Comparison of ENCODE assay signal across 12 cellular contexts in genomic region chr4:113682730-113683129, GRCh38.
DNase-seq lines count a peak whose midpoint lies in the region; ATAC-seq and TF ChIP-seq lines count a peak whose summit lies in the region.
"Had no signal": no experiment of that assay in that cellular context is flagged by ENCODE, and none has a peak within 500 bp of the region (broad histone marks: within the 10 kb centered on the region; RNA-seq: fewer than 3 reads in every experiment).

No MANE protein-coding gene starts in this region.

- H3K4me1 ChIP-seq in left ventricle myocardium inferior, result peaks cover 72% of the 10 kb centered on the region
- peaks cover 0 to 26% (median 24%) of the 10 kb centered on the region in 5 donors for H3K4me1 ChIP-seq in subcutaneous abdominal adipose tissue (ENCODE audit: control insufficient read depth in 5 of 5, insufficient read depth in 5 of 5, low read length in 5 of 5)
- peaks cover 17% of the 10 kb centered on the region for H3K4me1 ChIP-seq in testis
- H3K4me1 ChIP-seq in suprapubic skin, result peaks cover 23% of the 10 kb centered on the region

- H3K27ac ChIP-seq in left ventricle myocardium inferior (replicated peaks) (peak overlapping the region; percentile 83), subcutaneous abdominal adipose tissue (ENCODE audit: low read depth, low read length) (peak overlapping the region; percentile 73), testis (peak overlapping the region in 1 of 2 donors; percentile 77), suprapubic skin (no peak overlapping the region)
- H3K27ac ChIP-seq: PC-9 had no signal

- no peak overlapping the region for H3K9ac ChIP-seq in subcutaneous abdominal adipose tissue (ENCODE audit: low read length in 5 of 5)

- intact Hi-C loops in left ventricle myocardium inferior (cut with micrococcal nuclease), result no loop called here
- intact Hi-C loops in left ventricle myocardium superior (cut with micrococcal nuclease), result no loop called here
- intact Hi-C loops in testis (cut with DNase I; ENCODE audit: low total_unique reads), result no loop called here

- 93 to 100% methylated on average over 1 of the region's 1 CpG for WGBS in testis, 2 donors
- WGBS in suprapubic skin, result 65% methylated on average over 1 of the region's 1 CpG

- H3K4me3 ChIP-seq in left ventricle myocardium inferior, result no peak overlapping the region
- H3K4me3 ChIP-seq in subcutaneous abdominal adipose tissue (ENCODE audit: low read depth in 1 of 5, low read length in 5 of 5), result no peak overlapping the region
- no peak overlapping the region for H3K4me3 ChIP-seq in testis
- no peak overlapping the region for H3K4me3 ChIP-seq in suprapubic skin
- H3K4me3 ChIP-seq: PC-9, smooth muscle cell had no signal

- H3K27me3 Mint-ChIP-seq in effector memory CD8-positive, alpha-beta T cell, result no peaks in the 10 kb centered on the region

- H3K4me3 Mint-ChIP-seq in effector memory CD8-positive, alpha-beta T cell, result peak overlapping the region in 1 of 2 donors; percentile 49

- DNase-seq in left ventricle myocardium inferior (no peak), left ventricle myocardium superior (no peak), NCI-H748 treated with DMSO at 0.1 percent for 48 hours (lab: John Stamatoyannopoulos, UW) (peak; percentile 67), testis (no peak), suprapubic skin (ENCODE audit: low spot score in 2 of 2) (no peak)
- DNase-seq in effector memory CD8-positive, alpha-beta T cell, result no peak
- DNase-seq: left cardiac atrium, MV-4-11, PC-9 had no signal

- ATAC-seq in left ventricle myocardium superior (no peak), GM19351 (IDR thresholded peaks at IDR 0.05; ENCODE audit: unreplicated experiment) (no peak)
- no peak for ATAC-seq in effector memory CD8-positive, alpha-beta T cell (replicated peaks)

- H3K4me1 Mint-ChIP-seq in effector memory CD8-positive, alpha-beta T cell (ENCODE audit: low read depth in 2 of 2), result peaks cover 22 to 32% of the 10 kb centered on the region in 2 donors

- H3K9me3 Mint-ChIP-seq in effector memory CD8-positive, alpha-beta T cell, result no peaks in the 10 kb centered on the region

- no peak for TF ChIP-seq CTCF in left ventricle myocardium inferior (IDR thresholded peaks at IDR 0.05; ENCODE audit: borderline replicate concordance)
- TF ChIP-seq CTCF in testis (IDR thresholded peaks at IDR 0.05), result no peak
- TF ChIP-seq CTCF in suprapubic skin (IDR thresholded peaks at IDR 0.05), result no peak

- peak overlapping the region; percentile 49 to 76 for H3K27ac Mint-ChIP-seq in effector memory CD8-positive, alpha-beta T cell

- no peak for TF ChIP-seq EP300 in suprapubic skin (IDR thresholded peaks at IDR 0.05)

- H3K36me3 ChIP-seq in left ventricle myocardium inferior, result no peaks in the 10 kb centered on the region
- no peaks in the 10 kb centered on the region for H3K36me3 ChIP-seq in subcutaneous abdominal adipose tissue (ENCODE audit: control insufficient read depth in 5 of 5, insufficient read depth in 5 of 5, low read length in 5 of 5)
- no peaks in the 10 kb centered on the region for H3K36me3 ChIP-seq in testis (ENCODE audit: low read depth, missing control alignments)
- H3K36me3 ChIP-seq in suprapubic skin, result no peaks in the 10 kb centered on the region

- H3K9me3 ChIP-seq in left ventricle myocardium inferior (replicated peaks) (no peaks in the 10 kb centered on the region), subcutaneous abdominal adipose tissue (ENCODE audit: control insufficient read depth in 5 of 5, low read length in 5 of 5) (no peaks in the 10 kb centered on the region), testis (no peaks in the 10 kb centered on the region), suprapubic skin (no peaks in the 10 kb centered on the region)

- peaks cover 4% of the 10 kb centered on the region for H3K36me3 Mint-ChIP-seq in effector memory CD8-positive, alpha-beta T cell (ENCODE audit: insufficient read depth)

- H3K27me3 ChIP-seq in left ventricle myocardium inferior (ENCODE audit: low read depth) (no peaks in the 10 kb centered on the region), subcutaneous abdominal adipose tissue (ENCODE audit: control insufficient read depth in 5 of 5, insufficient read depth in 4 of 5, low read length in 5 of 5) (no peaks in the 10 kb centered on the region), testis (no peaks in the 10 kb centered on the region), suprapubic skin (no peaks in the 10 kb centered on the region)

- TF ChIP-seq POLR2A in testis (IDR thresholded peaks at IDR 0.05) (no peak), suprapubic skin (IDR thresholded peaks at IDR 0.05) (no peak)
